ENCODE assay signal across 8 cellular contexts in the genomic region with DNA sequence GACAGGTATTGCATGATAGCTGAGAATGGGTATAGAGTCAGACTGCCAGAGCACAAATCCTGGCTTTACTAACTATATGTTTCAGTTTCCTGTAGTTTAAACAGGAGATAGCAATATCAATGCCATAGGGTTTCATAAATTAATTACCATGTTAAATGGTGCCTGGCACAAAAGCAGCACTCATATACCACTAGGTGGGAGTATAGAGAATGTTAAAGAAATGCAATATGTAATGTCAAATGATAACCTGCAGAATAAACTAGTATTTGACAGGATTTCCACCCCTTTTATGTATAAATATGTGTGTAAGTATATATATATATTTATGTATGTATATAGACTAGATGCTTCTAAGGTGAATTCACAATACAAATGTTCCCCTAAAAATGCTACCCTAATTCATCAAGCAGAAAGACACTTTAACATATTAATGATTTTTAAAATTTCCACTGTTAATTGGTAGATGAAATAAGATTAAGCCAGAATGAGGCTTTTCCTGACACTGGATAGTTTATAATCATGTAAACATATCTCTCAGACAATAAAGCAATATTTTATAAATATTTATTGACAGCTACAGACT. TPM values are rescaled to one million over a fixed set of nuclear protein-coding genes. Genes with fewer than 3 reads are reported as not detected.
DNase-seq lines count a peak whose midpoint lies in the region; ATAC-seq and FAIRE-seq lines count a peak whose summit lies in the region.

No MANE protein-coding gene starts in this region.

- H3K27me3 Mint-ChIP-seq in T-helper 17 cell = no peaks in the 10 kb centered on the region

- H3K4me1 Mint-ChIP-seq in T-helper 17 cell = peaks cover 12% of the 10 kb centered on the region

- no peaks in the 10 kb centered on the region for H3K9me3 ChIP-seq in T-helper 17 cell (ENCODE audit: control insufficient read depth, low read length, poor library complexity, severe bottlenecking)

- peak; percentile 63 for DNase-seq in NCI-H510A treated with DMSO at 0.1 percent for 48 hours (lab: John Stamatoyannopoulos, UW)
- DNase-seq in NCI-H510A (lab: John Stamatoyannopoulos, UW) = no peak
- DNase-seq in T-helper 17 cell = no peak
- DNase-seq in NCI-H1436 treated with DMSO at 0.1 percent for 48 hours (lab: John Stamatoyannopoulos, UW) = no peak
- DNase-seq in activated CD8-positive, alpha-beta memory T cell treated with anti-CD3 and anti-CD28 coated beads, Interleukin-2, amount 50 U/mL, for 48 hours = no peak
- DNase-seq in stimulated activated CD4-positive, alpha-beta T cell treated with anti-CD3 and anti-CD28 coated beads, Interleukin-4, amount 100 ng/mL, for 1 hour = no peak

- H3K36me3 Mint-ChIP-seq in T-helper 17 cell (ENCODE audit: low read depth) = peaks cover 10% of the 10 kb centered on the region

- no peak overlapping the region for H3K27ac Mint-ChIP-seq in T-helper 17 cell

- no peak overlapping the region for H3K4me3 Mint-ChIP-seq in T-helper 17 cell

- peak; percentile 17 for FAIRE-seq in islet of Langerhans (lab: Jason Lieb, UNC)

- ATAC-seq in HG03175 (IDR thresholded peaks at IDR 0.05; ENCODE audit: unreplicated experiment) = peak; percentile 65
- ATAC-seq in T-helper 17 cell = peak; percentile 87

RNA-seq across cellular contexts. Expression of gene WDR89, which starts 8.6 kb away (rescaled TPM):
- 10 to 100 TPM; 12.1 to 13.5 TPM for total RNA-seq in T-helper 17 cell
